1 cellular context compared by ENCODE assay signal in the genomic region with DNA sequence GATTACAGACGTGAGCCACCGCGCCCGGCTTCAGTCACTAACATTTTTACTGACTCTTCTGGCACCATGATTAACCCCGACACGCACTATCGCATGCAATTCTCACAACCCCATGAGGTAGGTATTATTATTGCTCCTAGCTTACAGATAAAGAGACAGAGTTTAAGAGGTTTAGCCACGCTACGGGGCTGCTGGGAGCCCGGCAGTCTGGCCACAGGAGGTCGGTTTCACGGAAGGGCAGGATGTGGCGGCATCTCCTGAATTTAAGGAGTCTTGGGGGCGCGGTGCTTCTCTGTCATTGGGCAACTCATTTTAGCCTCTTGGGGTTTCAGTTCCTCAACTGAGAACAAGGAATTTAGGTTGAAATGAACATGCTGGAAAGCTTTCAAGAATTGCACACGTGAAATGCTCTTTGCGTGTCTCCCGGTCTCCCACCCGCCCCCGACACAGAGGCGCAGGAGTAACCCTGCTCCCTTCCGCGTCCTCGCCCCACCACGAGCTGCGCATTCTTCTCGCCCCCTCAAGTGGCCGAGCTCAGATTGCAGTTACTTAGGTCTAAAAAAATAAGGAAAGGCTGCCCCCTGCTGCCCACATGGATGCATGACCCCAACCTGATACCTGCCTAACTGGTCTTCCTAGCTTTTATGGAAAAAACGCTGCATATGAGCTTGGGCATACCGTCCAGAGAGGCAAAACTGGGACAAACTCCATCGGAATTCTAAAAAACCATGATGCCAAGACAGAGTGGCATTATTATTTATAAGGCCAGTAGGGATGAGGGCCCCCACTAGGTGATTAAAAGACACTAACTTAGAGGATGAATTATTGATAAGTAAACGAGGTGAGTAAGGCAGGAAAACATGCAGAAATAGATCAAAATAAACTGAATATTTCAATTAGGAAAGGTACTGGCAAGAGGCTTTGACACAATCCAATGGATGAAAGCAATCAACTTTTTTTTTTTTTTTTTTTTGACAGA.
TF ChIP-seq lines count a peak whose summit lies in the region.

No MANE protein-coding gene starts in this region.

TF ChIP-seq in GM23338, 12 proteins besides CTCF, POLR2A, EP300 and RAD21 (continued from another document):
- TF ChIP-seq, protein P1, sequence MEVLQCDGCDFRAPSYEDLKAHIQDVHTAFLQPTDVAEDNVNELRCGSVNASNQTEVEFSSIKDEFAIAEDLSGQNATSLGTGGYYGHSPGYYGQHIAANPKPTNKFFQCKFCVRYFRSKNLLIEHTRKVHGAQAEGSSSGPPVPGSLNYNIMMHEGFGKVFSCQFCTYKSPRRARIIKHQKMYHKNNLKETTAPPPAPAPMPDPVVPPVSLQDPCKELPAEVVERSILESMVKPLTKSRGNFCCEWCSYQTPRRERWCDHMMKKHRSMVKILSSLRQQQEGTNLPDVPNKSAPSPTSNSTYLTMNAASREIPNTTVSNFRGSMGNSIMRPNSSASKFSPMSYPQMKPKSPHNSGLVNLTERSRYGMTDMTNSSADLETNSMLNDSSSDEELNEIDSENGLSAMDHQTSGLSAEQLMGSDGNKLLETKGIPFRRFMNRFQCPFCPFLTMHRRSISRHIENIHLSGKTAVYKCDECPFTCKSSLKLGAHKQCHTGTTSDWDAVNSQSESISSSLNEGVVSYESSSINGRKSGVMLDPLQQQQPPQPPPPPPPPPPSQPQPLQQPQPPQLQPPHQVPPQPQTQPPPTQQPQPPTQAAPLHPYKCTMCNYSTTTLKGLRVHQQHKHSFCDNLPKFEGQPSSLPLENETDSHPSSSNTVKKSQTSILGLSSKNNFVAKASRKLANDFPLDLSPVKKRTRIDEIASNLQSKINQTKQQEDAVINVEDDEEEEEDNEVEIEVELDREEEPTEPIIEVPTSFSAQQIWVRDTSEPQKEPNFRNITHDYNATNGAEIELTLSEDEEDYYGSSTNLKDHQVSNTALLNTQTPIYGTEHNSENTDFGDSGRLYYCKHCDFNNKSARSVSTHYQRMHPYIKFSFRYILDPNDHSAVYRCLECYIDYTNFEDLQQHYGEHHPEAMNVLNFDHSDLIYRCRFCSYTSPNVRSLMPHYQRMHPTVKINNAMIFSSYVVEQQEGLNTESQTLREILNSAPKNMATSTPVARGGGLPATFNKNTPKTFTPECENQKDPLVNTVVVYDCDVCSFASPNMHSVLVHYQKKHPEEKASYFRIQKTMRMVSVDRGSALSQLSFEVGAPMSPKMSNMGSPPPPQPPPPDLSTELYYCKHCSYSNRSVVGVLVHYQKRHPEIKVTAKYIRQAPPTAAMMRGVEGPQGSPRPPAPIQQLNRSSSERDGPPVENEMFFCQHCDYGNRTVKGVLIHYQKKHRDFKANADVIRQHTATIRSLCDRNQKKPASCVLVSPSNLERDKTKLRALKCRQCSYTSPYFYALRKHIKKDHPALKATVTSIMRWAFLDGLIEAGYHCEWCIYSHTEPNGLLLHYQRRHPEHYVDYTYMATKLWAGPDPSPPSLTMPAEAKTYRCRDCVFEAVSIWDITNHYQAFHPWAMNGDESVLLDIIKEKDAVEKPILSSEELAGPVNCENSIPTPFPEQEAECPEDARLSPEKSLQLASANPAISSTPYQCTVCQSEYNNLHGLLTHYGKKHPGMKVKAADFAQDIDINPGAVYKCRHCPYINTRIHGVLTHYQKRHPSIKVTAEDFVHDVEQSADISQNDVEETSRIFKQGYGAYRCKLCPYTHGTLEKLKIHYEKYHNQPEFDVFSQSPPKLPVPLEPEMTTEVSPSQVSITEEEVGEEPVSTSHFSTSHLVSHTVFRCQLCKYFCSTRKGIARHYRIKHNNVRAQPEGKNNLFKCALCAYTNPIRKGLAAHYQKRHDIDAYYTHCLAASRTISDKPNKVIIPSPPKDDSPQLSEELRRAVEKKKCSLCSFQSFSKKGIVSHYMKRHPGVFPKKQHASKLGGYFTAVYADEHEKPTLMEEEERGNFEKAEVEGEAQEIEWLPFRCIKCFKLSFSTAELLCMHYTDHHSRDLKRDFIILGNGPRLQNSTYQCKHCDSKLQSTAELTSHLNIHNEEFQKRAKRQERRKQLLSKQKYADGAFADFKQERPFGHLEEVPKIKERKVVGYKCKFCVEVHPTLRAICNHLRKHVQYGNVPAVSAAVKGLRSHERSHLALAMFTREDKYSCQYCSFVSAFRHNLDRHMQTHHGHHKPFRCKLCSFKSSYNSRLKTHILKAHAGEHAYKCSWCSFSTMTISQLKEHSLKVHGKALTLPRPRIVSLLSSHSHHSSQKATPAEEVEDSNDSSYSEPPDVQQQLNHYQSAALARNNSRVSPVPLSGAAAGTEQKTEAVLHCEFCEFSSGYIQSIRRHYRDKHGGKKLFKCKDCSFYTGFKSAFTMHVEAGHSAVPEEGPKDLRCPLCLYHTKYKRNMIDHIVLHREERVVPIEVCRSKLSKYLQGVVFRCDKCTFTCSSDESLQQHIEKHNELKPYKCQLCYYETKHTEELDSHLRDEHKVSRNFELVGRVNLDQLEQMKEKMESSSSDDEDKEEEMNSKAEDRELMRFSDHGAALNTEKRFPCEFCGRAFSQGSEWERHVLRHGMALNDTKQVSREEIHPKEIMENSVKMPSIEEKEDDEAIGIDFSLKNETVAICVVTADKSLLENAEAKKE (CRISPR knock-in tag; IDR thresholded peaks at IDR 0.05), result no peak
- no peak for TF ChIP-seq EZH2 (IDR thresholded peaks at IDR 0.05; ENCODE audit: low read depth, unreplicated experiment)
- no peak for TF ChIP-seq ZNF114 (CRISPR knock-in tag; IDR thresholded peaks at IDR 0.05)
- no peak for TF ChIP-seq EZH2phosphoT487 (IDR thresholded peaks at IDR 0.05; ENCODE audit: unreplicated experiment)
- no peak for TF ChIP-seq NANOG (IDR thresholded peaks at IDR 0.05; ENCODE audit: borderline replicate concordance)
- TF ChIP-seq, protein P2, sequence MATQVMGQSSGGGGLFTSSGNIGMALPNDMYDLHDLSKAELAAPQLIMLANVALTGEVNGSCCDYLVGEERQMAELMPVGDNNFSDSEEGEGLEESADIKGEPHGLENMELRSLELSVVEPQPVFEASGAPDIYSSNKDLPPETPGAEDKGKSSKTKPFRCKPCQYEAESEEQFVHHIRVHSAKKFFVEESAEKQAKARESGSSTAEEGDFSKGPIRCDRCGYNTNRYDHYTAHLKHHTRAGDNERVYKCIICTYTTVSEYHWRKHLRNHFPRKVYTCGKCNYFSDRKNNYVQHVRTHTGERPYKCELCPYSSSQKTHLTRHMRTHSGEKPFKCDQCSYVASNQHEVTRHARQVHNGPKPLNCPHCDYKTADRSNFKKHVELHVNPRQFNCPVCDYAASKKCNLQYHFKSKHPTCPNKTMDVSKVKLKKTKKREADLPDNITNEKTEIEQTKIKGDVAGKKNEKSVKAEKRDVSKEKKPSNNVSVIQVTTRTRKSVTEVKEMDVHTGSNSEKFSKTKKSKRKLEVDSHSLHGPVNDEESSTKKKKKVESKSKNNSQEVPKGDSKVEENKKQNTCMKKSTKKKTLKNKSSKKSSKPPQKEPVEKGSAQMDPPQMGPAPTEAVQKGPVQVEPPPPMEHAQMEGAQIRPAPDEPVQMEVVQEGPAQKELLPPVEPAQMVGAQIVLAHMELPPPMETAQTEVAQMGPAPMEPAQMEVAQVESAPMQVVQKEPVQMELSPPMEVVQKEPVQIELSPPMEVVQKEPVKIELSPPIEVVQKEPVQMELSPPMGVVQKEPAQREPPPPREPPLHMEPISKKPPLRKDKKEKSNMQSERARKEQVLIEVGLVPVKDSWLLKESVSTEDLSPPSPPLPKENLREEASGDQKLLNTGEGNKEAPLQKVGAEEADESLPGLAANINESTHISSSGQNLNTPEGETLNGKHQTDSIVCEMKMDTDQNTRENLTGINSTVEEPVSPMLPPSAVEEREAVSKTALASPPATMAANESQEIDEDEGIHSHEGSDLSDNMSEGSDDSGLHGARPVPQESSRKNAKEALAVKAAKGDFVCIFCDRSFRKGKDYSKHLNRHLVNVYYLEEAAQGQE (IDR thresholded peaks at IDR 0.05; ENCODE audit: unreplicated experiment), result no peak
- no peak for TF ChIP-seq POLR2AphosphoS5 (IDR thresholded peaks at IDR 0.05; ENCODE audit: low read depth)
- TF ChIP-seq, protein P3, sequence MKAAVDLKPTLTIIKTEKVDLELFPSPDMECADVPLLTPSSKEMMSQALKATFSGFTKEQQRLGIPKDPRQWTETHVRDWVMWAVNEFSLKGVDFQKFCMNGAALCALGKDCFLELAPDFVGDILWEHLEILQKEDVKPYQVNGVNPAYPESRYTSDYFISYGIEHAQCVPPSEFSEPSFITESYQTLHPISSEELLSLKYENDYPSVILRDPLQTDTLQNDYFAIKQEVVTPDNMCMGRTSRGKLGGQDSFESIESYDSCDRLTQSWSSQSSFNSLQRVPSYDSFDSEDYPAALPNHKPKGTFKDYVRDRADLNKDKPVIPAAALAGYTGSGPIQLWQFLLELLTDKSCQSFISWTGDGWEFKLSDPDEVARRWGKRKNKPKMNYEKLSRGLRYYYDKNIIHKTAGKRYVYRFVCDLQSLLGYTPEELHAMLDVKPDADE (IDR thresholded peaks at IDR 0.05), result no peak
- TF ChIP-seq CREB1 (CRISPR knock-in tag; IDR thresholded peaks at IDR 0.05; ENCODE audit: low read depth), result no peak
- no peak for TF ChIP-seq JUNB (IDR thresholded peaks at IDR 0.05; ENCODE audit: unreplicated experiment)
- no peak for TF ChIP-seq STAT1 (IDR thresholded peaks at IDR 0.05; ENCODE audit: unreplicated experiment)
